1 cellular context compared by ENCODE assay signal in genomic region chr11:58560842-58561241, GRCh38.
TF ChIP-seq lines count a peak whose summit lies in the region.

No MANE protein-coding gene starts in this region.

TF ChIP-seq in GM12891, 5 proteins besides CTCF, POLR2A, EP300 and RAD21 (continued from another document):
- no peak for TF ChIP-seq PAX5 (IDR thresholded peaks at IDR 0.05; ENCODE audit: insufficient read depth, low read length, severe bottlenecking)
